Comparison of ENCODE assay signal across 22 cellular contexts in genomic region chr2:191394043-191394442, GRCh38.
DNase-seq lines count a peak whose midpoint lies in the region; ATAC-seq, FAIRE-seq and TF ChIP-seq lines count a peak whose summit lies in the region.
"Had no signal": no experiment of that assay in that cellular context is flagged by ENCODE, and none has a peak within 500 bp of the region (broad histone marks: within the 10 kb centered on the region; RNA-seq: fewer than 3 reads in every experiment).

No MANE protein-coding gene starts in this region.

- TF ChIP-seq CTCF in HepG2 (CRISPR knock-in tag; IDR thresholded peaks at IDR 0.05) (no peak), right lobe of liver (IDR thresholded peaks at IDR 0.05) (no peak), mucosa of descending colon (IDR thresholded peaks at IDR 0.05) (no peak), upper lobe of left lung (IDR thresholded peaks at IDR 0.05) (no peak)

- TF ChIP-seq POLR2A in HepG2 (IDR thresholded peaks at IDR 0.05; ENCODE audit: insufficient read depth in 1 of 2, low read depth in 2 of 2, low read length in 2 of 2): no peak
- TF ChIP-seq POLR2A in right lobe of liver (IDR thresholded peaks at IDR 0.05): no peak
- TF ChIP-seq POLR2A in upper lobe of left lung (IDR thresholded peaks at IDR 0.05): no peak

- TF ChIP-seq EP300 in HepG2 (IDR thresholded peaks at IDR 0.05; ENCODE audit: low read depth in 2 of 2, low read length in 2 of 2): no peak
- TF ChIP-seq EP300 in HepG2 (CRISPR knock-in tag; IDR thresholded peaks at IDR 0.05; ENCODE audit: borderline replicate concordance): no peak
- TF ChIP-seq EP300 in upper lobe of left lung (IDR thresholded peaks at IDR 0.05): no peak

- H3K4me1 ChIP-seq in HepG2 (ENCODE audit: insufficient read depth, low read length) (no peaks in the 10 kb centered on the region), right lobe of liver (peaks cover 0 to 4% (median 0%) of the 10 kb centered on the region in 4 donors), mucosa of descending colon (ENCODE audit: low read depth) (no peaks in the 10 kb centered on the region), upper lobe of left lung (no peaks in the 10 kb centered on the region)
- H3K4me1 ChIP-seq: BLaER1, Caco-2 had no signal

- 88% methylated on average over 2 of the region's 2 CpGs for WGBS in HepG2 (ENCODE audit: low lambda C conversion rate)
- WGBS in right lobe of liver (ENCODE audit: insufficient coverage, low coverage, low lambda C conversion rate, missing lambda C conversion rate): no CpG with 5 or more reads among the region's 2 CpGs
- 69 to 76% methylated on average over 2 of the region's 2 CpGs for WGBS in upper lobe of left lung, 2 donors

- intact Hi-C loops in HepG2 (cut with micrococcal nuclease; ENCODE audit: unreplicated experiment): no loop called here
- intact Hi-C loops in right lobe of liver (cut with DNase I): no loop called here
- intact Hi-C loops in left colon (cut with DNase I, micrococcal nuclease): no loop called here
- intact Hi-C loops in mucosa of descending colon (cut with DNase I, micrococcal nuclease): no loop called here

- H3K79me2 ChIP-seq in HepG2 (ENCODE audit: insufficient read depth, low read length): no peaks in the 10 kb centered on the region

- no peaks in the 10 kb centered on the region for H3K27me3 ChIP-seq in HepG2 (ENCODE audit: control insufficient read depth in 1 of 2, insufficient read depth in 2 of 2, low read length in 2 of 2)
- H3K27me3 ChIP-seq in right lobe of liver: no peaks in the 10 kb centered on the region
- no peaks in the 10 kb centered on the region for H3K27me3 ChIP-seq in upper lobe of left lung
- H3K27me3 ChIP-seq: BLaER1 had no signal

- no peaks in the 10 kb centered on the region for H3K9me3 ChIP-seq in HepG2 (ENCODE audit: low read length)
- no peaks in the 10 kb centered on the region for H3K9me3 ChIP-seq in right lobe of liver
- no peaks in the 10 kb centered on the region for H3K9me3 ChIP-seq in mucosa of descending colon
- H3K9me3 ChIP-seq in upper lobe of left lung: no peaks in the 10 kb centered on the region
- H3K9me3 ChIP-seq: Caco-2 had no signal

- no peak for FAIRE-seq in HepG2 (lab: Jason Lieb, UNC)
- FAIRE-seq: A204.1, G401.6, GM12892, H1 had no signal

- ATAC-seq in HepG2 (no peak), right lobe of liver (no peak), left colon (peak; percentile 88), mucosa of descending colon (peak; percentile 71), upper lobe of left lung (ENCODE audit: low FRiP score in 2 of 2) (no peak)
- ATAC-seq: CD8-positive, alpha-beta T cell had no signal

- H3K4me2 ChIP-seq in HepG2 (ENCODE audit: low read depth, low read length): no peak overlapping the region
- H3K4me2 ChIP-seq: BLaER1 had no signal

- DNase-seq in HepG2 (ENCODE audit: low spot score) (no peak), right lobe of liver (no peak), left colon (no peak), mucosa of descending colon (no peak), upper lobe of left lung (no peak), cortex of kidney (lab: John Stamatoyannopoulos, UW) (no peak), midbrain (lab: John Stamatoyannopoulos, UW) (no peak)
- DNase-seq: Caco-2; CD4-positive, CD25-positive, alpha-beta regulatory T cell; CD8-positive, alpha-beta T cell; DMS153; DND-41; GM23248; H7; HCEC 1CT had no signal

- CTCF ChIA-PET in HepG2 (lab: Yijun Ruan, JAX; ENCODE audit: low intra/inter-chr PET ratio, low total read pairs): no interaction called here

- H3K4me3 ChIP-seq in HepG2 (replicated peaks in 1 of 3; ENCODE audit: insufficient read depth in 1 of 3, low read depth in 2 of 3, low read length in 3 of 3): no peak overlapping the region
- H3K4me3 ChIP-seq in right lobe of liver: no peak overlapping the region
- no peak overlapping the region for H3K4me3 ChIP-seq in mucosa of descending colon
- H3K4me3 ChIP-seq in upper lobe of left lung: no peak overlapping the region
- H3K4me3 ChIP-seq: BLaER1, GM23248 had no signal

- POLR2A ChIA-PET in HepG2 (lab: Yijun Ruan, JAX): no interaction called here

- H3K9ac ChIP-seq in HepG2 (ENCODE audit: insufficient read depth, low read depth, low read length): no peak overlapping the region
- H3K9ac ChIP-seq: BLaER1, GM23248 had no signal

- H3K27ac ChIP-seq in HepG2 (ENCODE audit: extremely low read length, insufficient read depth, low read length) (no peak overlapping the region), right lobe of liver (no peak overlapping the region), upper lobe of left lung (no peak overlapping the region)
- H3K27ac ChIP-seq: 22Rv1, BLaER1, C4-2B, GM23248 had no signal

- in situ Hi-C loops in HepG2 (cut with HindIII; ENCODE audit: extremely low pct_ligation_motif_present, low pct_unique_long_range_greater_than_20kb): no loop called here

- TF ChIP-seq RAD21 in HepG2 (CRISPR knock-in tag; IDR thresholded peaks at IDR 0.05): no peak

- H2AFZ ChIP-seq in HepG2 (ENCODE audit: low read length): no peak overlapping the region
- H2AFZ ChIP-seq: GM23248 had no signal

- H3K36me3 ChIP-seq in HepG2 (replicated peaks in 1 of 2; ENCODE audit: control insufficient read depth in 1 of 2, insufficient read depth in 2 of 2, low read length in 2 of 2): peaks cover 21 to 76% of the 10 kb centered on the region in 2 experiments
- H3K36me3 ChIP-seq in right lobe of liver: peaks cover 0 to 74% (median 34%) of the 10 kb centered on the region in 4 donors
- no peaks in the 10 kb centered on the region for H3K36me3 ChIP-seq in mucosa of descending colon (ENCODE audit: low read depth)
- peaks cover 8 to 60% (median 24%) of the 10 kb centered on the region in 4 donors for H3K36me3 ChIP-seq in upper lobe of left lung

- no peaks in the 10 kb centered on the region for H4K20me1 ChIP-seq in HepG2 (ENCODE audit: insufficient read depth, low read length)
- H4K20me1 ChIP-seq: BLaER1 had no signal

- BruUV-seq in HepG2 (replicated peaks; lab: Mats Ljungman, UMichigan): no TSS peak

TF ChIP-seq in HepG2, 621 proteins besides CTCF, POLR2A, EP300 and RAD21:
- TF ChIP-seq REST (IDR thresholded peaks at IDR 0.05; ENCODE audit: borderline replicate concordance in 1 of 2, low read depth in 1 of 2, low read length in 2 of 2) (no peak), RBM22 (optimal IDR thresholded peaks at IDR 0.05; ENCODE audit: low read length) (peak; percentile 40)

Comparison
In these comparisons a context has a peak if more than half of its experiments do, and no peak if none do; other contexts are left out.
1. ATAC-seq: peak in left colon (single experiment) and mucosa of descending colon (single experiment); none in HepG2 (single experiment), right lobe of liver (0 of 4) and upper lobe of left lung (0 of 2).